1 cellular context compared by ENCODE assay signal in the genomic region with DNA sequence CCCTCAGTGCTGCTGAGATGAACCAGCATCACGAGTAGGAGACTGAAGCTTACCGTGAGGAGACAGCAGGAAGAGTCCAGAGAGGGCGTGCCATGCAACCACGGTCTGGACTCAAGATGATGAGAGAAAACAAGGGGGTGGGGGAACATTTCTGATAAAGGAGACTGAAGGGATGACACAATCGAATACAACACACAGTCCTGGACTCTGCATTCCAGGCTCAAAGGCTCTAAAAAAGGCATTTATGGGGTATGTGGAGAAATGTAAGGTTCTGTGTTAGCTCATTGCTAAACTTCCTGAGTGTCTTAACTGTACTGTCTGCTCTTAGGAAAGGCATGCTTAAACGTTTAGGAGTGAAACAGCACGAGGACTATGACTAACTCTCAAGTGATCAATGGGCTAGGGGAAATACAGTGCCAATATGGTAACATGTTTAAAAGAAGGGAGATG.
TF ChIP-seq lines count a peak whose summit lies in the region.

No MANE protein-coding gene starts in this region.

TF ChIP-seq in SK-N-SH, 30 proteins besides CTCF, POLR2A, EP300 and RAD21 (continued from another document):
- TF ChIP-seq, protein P1, sequence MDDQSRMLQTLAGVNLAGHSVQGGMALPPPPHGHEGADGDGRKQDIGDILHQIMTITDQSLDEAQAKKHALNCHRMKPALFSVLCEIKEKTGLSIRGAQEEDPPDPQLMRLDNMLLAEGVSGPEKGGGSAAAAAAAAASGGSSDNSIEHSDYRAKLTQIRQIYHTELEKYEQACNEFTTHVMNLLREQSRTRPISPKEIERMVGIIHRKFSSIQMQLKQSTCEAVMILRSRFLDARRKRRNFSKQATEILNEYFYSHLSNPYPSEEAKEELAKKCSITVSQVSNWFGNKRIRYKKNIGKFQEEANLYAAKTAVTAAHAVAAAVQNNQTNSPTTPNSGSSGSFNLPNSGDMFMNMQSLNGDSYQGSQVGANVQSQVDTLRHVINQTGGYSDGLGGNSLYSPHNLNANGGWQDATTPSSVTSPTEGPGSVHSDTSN (IDR thresholded peaks at IDR 0.05) = no peak
- TF ChIP-seq, protein P2, sequence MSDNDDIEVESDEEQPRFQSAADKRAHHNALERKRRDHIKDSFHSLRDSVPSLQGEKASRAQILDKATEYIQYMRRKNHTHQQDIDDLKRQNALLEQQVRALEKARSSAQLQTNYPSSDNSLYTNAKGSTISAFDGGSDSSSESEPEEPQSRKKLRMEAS (IDR thresholded peaks at IDR 0.05; ENCODE audit: low read depth) = no peak
- no peak for TF ChIP-seq GABPA (IDR thresholded peaks at IDR 0.05; ENCODE audit: low read depth)
